Comparison of ENCODE assay signal across 21 cellular contexts in the genomic region with DNA sequence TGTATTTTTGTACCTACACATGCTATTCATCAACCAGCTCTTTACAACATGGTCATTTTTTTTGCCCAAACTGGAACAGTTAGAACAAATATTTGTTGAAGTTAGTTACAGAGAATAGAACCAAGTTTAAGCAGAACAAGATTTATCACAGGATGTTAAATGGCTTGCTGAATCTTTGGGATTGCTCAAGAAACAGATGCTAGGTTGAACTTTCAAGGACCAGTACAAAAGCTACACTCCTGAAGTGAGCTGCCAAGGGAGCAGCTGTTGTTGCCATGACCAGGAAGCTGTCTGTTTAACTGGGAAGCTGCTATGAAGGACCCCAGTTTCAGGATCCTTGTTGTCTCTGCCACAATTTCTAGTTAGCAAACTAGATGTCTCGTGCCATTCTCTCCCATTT. TPM values are rescaled to one million over a fixed set of nuclear protein-coding genes. Genes with fewer than 3 reads are reported as not detected.
A peak's percentile ranks its signal among the peaks of the same experiment; 100 is the strongest.
DNase-seq lines count a peak whose midpoint lies in the region; ATAC-seq and TF ChIP-seq lines count a peak whose summit lies in the region.
"Had no signal": no experiment of that assay in that cellular context is flagged by ENCODE, and none has a peak within 500 bp of the region (broad histone marks: within the 10 kb centered on the region; RNA-seq: fewer than 3 reads in every experiment).

No MANE protein-coding gene starts in this region.

- TF ChIP-seq POLR2A in sigmoid colon (IDR thresholded peaks at IDR 0.05), result no peak

- peak overlapping the region; percentile 59 for H2AFZ ChIP-seq in neural progenitor cell (replicated peaks)

- H3K9me3 ChIP-seq in neural progenitor cell (ENCODE audit: low read depth) (no peaks in the 10 kb centered on the region), sigmoid colon (no peaks in the 10 kb centered on the region)
- H3K9me3 ChIP-seq: BLaER1, Caco-2, MG63, Peyer's patch had no signal

- H3K9ac ChIP-seq in neural progenitor cell, result no peak overlapping the region
- H3K9ac ChIP-seq: BLaER1 had no signal

- 35 to 48% methylated on average over 1 of the region's 1 CpG for WGBS in sigmoid colon, 2 donors

- H3K4me2 ChIP-seq in neural progenitor cell, result no peak overlapping the region
- H3K4me2 ChIP-seq: BLaER1 had no signal

- H3K27ac ChIP-seq in neural progenitor cell, result no peak overlapping the region
- no peak overlapping the region for H3K27ac ChIP-seq in sigmoid colon
- H3K27ac ChIP-seq: BLaER1, Peyer's patch had no signal

- no peaks in the 10 kb centered on the region for H3F3A ChIP-seq in neural progenitor cell (ENCODE audit: low read depth)

- peaks cover 21% of the 10 kb centered on the region for H3K36me3 Mint-ChIP-seq in neural progenitor cell
- H3K36me3 Mint-ChIP-seq in stimulated activated effector memory CD8-positive, alpha-beta T cell treated with anti-CD3 and anti-CD28 coated beads, Interleukin-12 subunit alpha, Interleukin-12 subunit beta, amount 100 ng/mL, for 72 hours, result no peaks in the 10 kb centered on the region
- H3K36me3 Mint-ChIP-seq: CD4-positive, alpha-beta memory T cell had no signal

- H3K4me1 Mint-ChIP-seq in neural progenitor cell, result peaks cover 5% of the 10 kb centered on the region
- no peaks in the 10 kb centered on the region for H3K4me1 Mint-ChIP-seq in stimulated activated effector memory CD8-positive, alpha-beta T cell treated with anti-CD3 and anti-CD28 coated beads, Interleukin-12 subunit alpha, Interleukin-12 subunit beta, amount 100 ng/mL, for 72 hours
- H3K4me1 Mint-ChIP-seq: CD4-positive, alpha-beta memory T cell had no signal

- intact Hi-C loops in sigmoid colon (cut with DNase I), result no loop called here

- no peaks in the 10 kb centered on the region for H4K20me1 ChIP-seq in neural progenitor cell (ENCODE audit: low read depth)
- H4K20me1 ChIP-seq: BLaER1 had no signal

- H3K27me3 Mint-ChIP-seq in neural progenitor cell (ENCODE audit: insufficient read depth, low read depth), result no peaks in the 10 kb centered on the region
- H3K27me3 Mint-ChIP-seq: CD4-positive, alpha-beta memory T cell had no signal

- no peaks in the 10 kb centered on the region for H3K4me1 ChIP-seq in neural progenitor cell
- H3K4me1 ChIP-seq in sigmoid colon, result no peaks in the 10 kb centered on the region
- H3K4me1 ChIP-seq: BLaER1, Caco-2, Peyer's patch had no signal

- DNase-seq in GM04504 (ENCODE audit: low read depth), result peak; percentile 21
- peak; percentile 65 for DNase-seq in NCI-H524 treated with DMSO at 0.1 percent for 48 hours (lab: John Stamatoyannopoulos, UW)
- DNase-seq in epidermal melanocyte (ENCODE audit: insufficient read length, low spot score), result peak; percentile 13
- DNase-seq in neural progenitor cell (ENCODE audit: low spot score), result no peak
- DNase-seq in NCI-H748 (lab: John Stamatoyannopoulos, UW; ENCODE audit: unreplicated experiment), result no peak
- no peak for DNase-seq in stimulated activated effector memory CD8-positive, alpha-beta T cell treated with anti-CD3 and anti-CD28 coated beads, Interleukin-12 subunit alpha, Interleukin-12 subunit beta, amount 100 ng/mL, for 72 hours (ENCODE audit: low spot score in 2 of 2)
- DNase-seq in sigmoid colon, result no peak
- DNase-seq: Caco-2; CD4-positive, alpha-beta memory T cell; DMS 273 treated with DMSO at 0.1 percent for 48 hours; Karpas-422; MG63; NCI-H1417 treated with DMSO at 0.1 percent for 48 hours; NCI-H187; NCI-H2107; NCI-H2227 treated with DMSO at 0.1 percent for 48 hours; NCI-H510A; NCI-H82; Peyer's patch had no signal

- no peaks in the 10 kb centered on the region for H3K79me2 ChIP-seq in neural progenitor cell (ENCODE audit: low read depth)

- H3K36me3 ChIP-seq in neural progenitor cell, result no peaks in the 10 kb centered on the region
- H3K36me3 ChIP-seq in sigmoid colon, result no peaks in the 10 kb centered on the region
- H3K36me3 ChIP-seq: BLaER1, MG63, Peyer's patch had no signal

- H3K27me3 ChIP-seq in neural progenitor cell (no peaks in the 10 kb centered on the region), sigmoid colon (no peaks in the 10 kb centered on the region)
- H3K27me3 ChIP-seq: BLaER1, MG63, Peyer's patch had no signal

- no peak overlapping the region for H3K4me3 Mint-ChIP-seq in neural progenitor cell
- H3K4me3 Mint-ChIP-seq in stimulated activated effector memory CD8-positive, alpha-beta T cell treated with anti-CD3 and anti-CD28 coated beads, Interleukin-12 subunit alpha, Interleukin-12 subunit beta, amount 100 ng/mL, for 72 hours, result no peak overlapping the region
- H3K4me3 Mint-ChIP-seq: CD4-positive, alpha-beta memory T cell had no signal

- peaks cover 3% of the 10 kb centered on the region for H3K9me3 Mint-ChIP-seq in neural progenitor cell
- H3K9me3 Mint-ChIP-seq in stimulated activated effector memory CD8-positive, alpha-beta T cell treated with anti-CD3 and anti-CD28 coated beads, Interleukin-12 subunit alpha, Interleukin-12 subunit beta, amount 100 ng/mL, for 72 hours, result peaks cover 16% of the 10 kb centered on the region

- no peak overlapping the region for H3K27ac Mint-ChIP-seq in neural progenitor cell
- no peak overlapping the region for H3K27ac Mint-ChIP-seq in stimulated activated effector memory CD8-positive, alpha-beta T cell treated with anti-CD3 and anti-CD28 coated beads, Interleukin-12 subunit alpha, Interleukin-12 subunit beta, amount 100 ng/mL, for 72 hours
- H3K27ac Mint-ChIP-seq: CD4-positive, alpha-beta memory T cell had no signal

- H3K4me3 ChIP-seq in neural progenitor cell, result no peak overlapping the region
- H3K4me3 ChIP-seq in sigmoid colon, result no peak overlapping the region
- H3K4me3 ChIP-seq: BLaER1, MG63, Peyer's patch had no signal

- TF ChIP-seq EP300 in sigmoid colon (IDR thresholded peaks at IDR 0.05), result no peak

- TF ChIP-seq CTCF in neural progenitor cell (IDR thresholded peaks at IDR 0.05) (no peak), sigmoid colon (IDR thresholded peaks at IDR 0.05) (no peak)

- ATAC-seq in stimulated activated effector memory CD8-positive, alpha-beta T cell treated with anti-CD3 and anti-CD28 coated beads, Interleukin-12 subunit alpha, Interleukin-12 subunit beta, amount 100 ng/mL, for 72 hours, result no peak

RNA-seq across cellular contexts. Expression of gene ZIC1, which starts 53.7 kb away (rescaled TPM):
- total RNA-seq in neural progenitor cell (ENCODE audit: low replicate concordance) (0.56 and 0.84 TPM in 2 replicates), sigmoid colon (not detected)
- not detected for polyA plus RNA-seq in sigmoid colon
- total RNA-seq: Caco-2; CD4-positive, alpha-beta memory T cell; OCI-LY7 had no signal
- polyA plus RNA-seq: CD4-positive, alpha-beta memory T cell had no signal

RNA-seq across cellular contexts. Expression of gene ZIC4, which starts 56.5 kb away (rescaled TPM):
- total RNA-seq in neural progenitor cell (ENCODE audit: low replicate concordance) (0.25 and 0.64 TPM in 2 replicates), sigmoid colon (not detected)
- not detected for polyA plus RNA-seq in sigmoid colon
- total RNA-seq: Caco-2; CD4-positive, alpha-beta memory T cell; OCI-LY7; Peyer's patch had no signal
- polyA plus RNA-seq: CD4-positive, alpha-beta memory T cell had no signal

Comparison
In these comparisons a context has a peak if more than half of its experiments do, and no peak if none do; other contexts are left out.
1. DNase-seq: peak in GM04504 (single experiment), NCI-H524 treated with DMSO at 0.1 percent for 48 hours (single experiment) and epidermal melanocyte (single experiment); none in neural progenitor cell (single experiment), NCI-H748 (single experiment), stimulated activated effector memory CD8-positive, alpha-beta T cell treated with anti-CD3 and anti-CD28 coated beads, Interleukin-12 subunit alpha, Interleukin-12 subunit beta, amount 100 ng/mL, for 72 hours (0 of 2) and sigmoid colon (single experiment).